Comparison of ENCODE assay signal across 1 cellular context in the genomic region with DNA sequence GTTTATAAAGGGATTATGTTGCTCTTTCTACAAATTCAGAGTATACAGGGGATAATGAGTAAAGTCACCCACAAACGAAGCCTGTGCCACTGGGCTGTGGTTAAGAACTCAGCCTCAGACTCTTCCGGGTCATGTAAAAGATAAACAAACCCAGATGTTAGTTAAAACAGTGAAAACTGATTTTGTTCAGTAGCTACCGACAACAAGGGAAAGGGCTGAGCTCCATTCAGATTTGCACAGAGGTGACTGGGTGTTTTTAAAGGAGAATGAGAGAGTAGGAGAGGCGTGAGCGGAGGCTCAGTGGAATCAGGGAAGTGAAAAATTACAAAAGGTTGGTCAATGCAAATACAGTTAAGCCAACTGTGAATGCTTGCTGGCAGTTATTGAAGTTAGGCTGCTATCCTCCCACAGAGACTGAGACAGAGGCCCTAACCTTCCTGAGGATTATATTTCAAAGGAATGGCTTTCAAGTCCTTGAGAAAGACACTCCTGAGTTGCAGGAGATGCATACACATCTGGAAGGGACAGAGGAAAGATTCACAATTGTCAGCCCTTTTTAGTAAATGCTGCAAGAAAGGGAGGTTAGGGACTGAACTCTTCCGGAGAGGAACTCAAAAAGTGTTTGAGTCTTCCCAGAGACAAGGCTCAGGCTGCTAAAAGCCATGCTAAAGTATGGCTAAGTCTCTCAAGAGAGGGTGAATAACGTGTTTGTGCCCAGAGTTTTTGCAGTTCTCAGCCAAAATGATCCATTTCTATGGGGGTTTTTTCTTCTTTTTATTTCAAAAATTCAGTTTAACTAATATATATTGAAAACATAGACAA.
TF ChIP-seq lines count a peak whose summit lies in the region.

No MANE protein-coding gene starts in this region.

TF ChIP-seq in SK-N-SH, 30 proteins besides CTCF, POLR2A, EP300 and RAD21 (continued from another document):
- TF ChIP-seq, protein P1, sequence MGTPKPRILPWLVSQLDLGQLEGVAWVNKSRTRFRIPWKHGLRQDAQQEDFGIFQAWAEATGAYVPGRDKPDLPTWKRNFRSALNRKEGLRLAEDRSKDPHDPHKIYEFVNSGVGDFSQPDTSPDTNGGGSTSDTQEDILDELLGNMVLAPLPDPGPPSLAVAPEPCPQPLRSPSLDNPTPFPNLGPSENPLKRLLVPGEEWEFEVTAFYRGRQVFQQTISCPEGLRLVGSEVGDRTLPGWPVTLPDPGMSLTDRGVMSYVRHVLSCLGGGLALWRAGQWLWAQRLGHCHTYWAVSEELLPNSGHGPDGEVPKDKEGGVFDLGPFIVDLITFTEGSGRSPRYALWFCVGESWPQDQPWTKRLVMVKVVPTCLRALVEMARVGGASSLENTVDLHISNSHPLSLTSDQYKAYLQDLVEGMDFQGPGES (IDR thresholded peaks at IDR 0.05; ENCODE audit: low read depth, low read length) = no peak
- no peak for TF ChIP-seq MEF2A (IDR thresholded peaks at IDR 0.05; ENCODE audit: borderline replicate concordance, low read depth)
- TF ChIP-seq, protein P2, sequence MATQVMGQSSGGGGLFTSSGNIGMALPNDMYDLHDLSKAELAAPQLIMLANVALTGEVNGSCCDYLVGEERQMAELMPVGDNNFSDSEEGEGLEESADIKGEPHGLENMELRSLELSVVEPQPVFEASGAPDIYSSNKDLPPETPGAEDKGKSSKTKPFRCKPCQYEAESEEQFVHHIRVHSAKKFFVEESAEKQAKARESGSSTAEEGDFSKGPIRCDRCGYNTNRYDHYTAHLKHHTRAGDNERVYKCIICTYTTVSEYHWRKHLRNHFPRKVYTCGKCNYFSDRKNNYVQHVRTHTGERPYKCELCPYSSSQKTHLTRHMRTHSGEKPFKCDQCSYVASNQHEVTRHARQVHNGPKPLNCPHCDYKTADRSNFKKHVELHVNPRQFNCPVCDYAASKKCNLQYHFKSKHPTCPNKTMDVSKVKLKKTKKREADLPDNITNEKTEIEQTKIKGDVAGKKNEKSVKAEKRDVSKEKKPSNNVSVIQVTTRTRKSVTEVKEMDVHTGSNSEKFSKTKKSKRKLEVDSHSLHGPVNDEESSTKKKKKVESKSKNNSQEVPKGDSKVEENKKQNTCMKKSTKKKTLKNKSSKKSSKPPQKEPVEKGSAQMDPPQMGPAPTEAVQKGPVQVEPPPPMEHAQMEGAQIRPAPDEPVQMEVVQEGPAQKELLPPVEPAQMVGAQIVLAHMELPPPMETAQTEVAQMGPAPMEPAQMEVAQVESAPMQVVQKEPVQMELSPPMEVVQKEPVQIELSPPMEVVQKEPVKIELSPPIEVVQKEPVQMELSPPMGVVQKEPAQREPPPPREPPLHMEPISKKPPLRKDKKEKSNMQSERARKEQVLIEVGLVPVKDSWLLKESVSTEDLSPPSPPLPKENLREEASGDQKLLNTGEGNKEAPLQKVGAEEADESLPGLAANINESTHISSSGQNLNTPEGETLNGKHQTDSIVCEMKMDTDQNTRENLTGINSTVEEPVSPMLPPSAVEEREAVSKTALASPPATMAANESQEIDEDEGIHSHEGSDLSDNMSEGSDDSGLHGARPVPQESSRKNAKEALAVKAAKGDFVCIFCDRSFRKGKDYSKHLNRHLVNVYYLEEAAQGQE (IDR thresholded peaks at IDR 0.05; ENCODE audit: low read depth, low read length) = no peak
- no peak for TF ChIP-seq EZH2phosphoT487 (IDR thresholded peaks at IDR 0.05; ENCODE audit: borderline replicate concordance, low read depth)
- TF ChIP-seq, protein P3, sequence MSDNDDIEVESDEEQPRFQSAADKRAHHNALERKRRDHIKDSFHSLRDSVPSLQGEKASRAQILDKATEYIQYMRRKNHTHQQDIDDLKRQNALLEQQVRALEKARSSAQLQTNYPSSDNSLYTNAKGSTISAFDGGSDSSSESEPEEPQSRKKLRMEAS (IDR thresholded peaks at IDR 0.05; ENCODE audit: low read depth) = no peak
TF ChIP-seq in SK-N-SH: peak in this region for 0.
